In the genomic region with DNA sequence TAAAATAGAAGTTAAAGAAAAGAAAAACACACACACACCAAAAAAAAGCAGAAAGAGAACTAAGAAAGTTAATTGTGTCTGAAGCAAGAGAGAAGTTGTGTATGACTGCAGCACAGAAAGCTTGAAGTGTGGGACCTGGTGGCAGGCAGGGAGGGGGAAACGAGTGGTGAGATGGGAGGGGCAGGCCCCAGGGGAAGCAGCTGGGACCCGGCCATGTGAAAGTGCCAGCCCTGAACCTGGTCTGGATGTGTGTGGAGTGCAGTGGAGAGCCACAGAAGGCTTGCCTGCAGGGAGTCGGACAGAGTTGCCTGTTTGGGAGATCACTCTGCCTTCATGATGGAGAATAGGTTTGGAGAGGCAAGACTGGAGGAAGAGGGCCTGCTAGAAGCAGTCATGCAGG, we compare ENCODE assay signal across 1 cellular context.
TF ChIP-seq lines count a peak whose summit lies in the region.

No MANE protein-coding gene starts in this region.

TF ChIP-seq in IMR-90, 13 proteins besides CTCF, POLR2A, EP300 and RAD21 (continued from another document):
- TF ChIP-seq, protein P1, sequence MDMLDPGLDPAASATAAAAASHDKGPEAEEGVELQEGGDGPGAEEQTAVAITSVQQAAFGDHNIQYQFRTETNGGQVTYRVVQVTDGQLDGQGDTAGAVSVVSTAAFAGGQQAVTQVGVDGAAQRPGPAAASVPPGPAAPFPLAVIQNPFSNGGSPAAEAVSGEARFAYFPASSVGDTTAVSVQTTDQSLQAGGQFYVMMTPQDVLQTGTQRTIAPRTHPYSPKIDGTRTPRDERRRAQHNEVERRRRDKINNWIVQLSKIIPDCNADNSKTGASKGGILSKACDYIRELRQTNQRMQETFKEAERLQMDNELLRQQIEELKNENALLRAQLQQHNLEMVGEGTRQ (IDR thresholded peaks at IDR 0.05; ENCODE audit: low read depth, low read length), result no peak
- TF ChIP-seq SMC3 (IDR thresholded peaks at IDR 0.05; ENCODE audit: low read depth, low read length), result no peak
- no peak for TF ChIP-seq BHLHE40 (IDR thresholded peaks at IDR 0.05; ENCODE audit: low read depth, low read length)
- no peak for TF ChIP-seq FOS (IDR thresholded peaks at IDR 0.05; ENCODE audit: low read depth, low read length)
- TF ChIP-seq MXI1 (IDR thresholded peaks at IDR 0.05; ENCODE audit: borderline replicate concordance, low read depth, low read length), result no peak
